Comparison of ENCODE assay signal across 8 cellular contexts in genomic region chr10:76547352-76547972, GRCh38.
DNase-seq lines count a peak whose midpoint lies in the region; ATAC-seq, FAIRE-seq and TF ChIP-seq lines count a peak whose summit lies in the region.

No MANE protein-coding gene starts in this region.

- H3K4me2 ChIP-seq in hepatocyte: peak overlapping the region; percentile 36
- peak overlapping the region; percentile 58 for H3K4me2 ChIP-seq in skeletal muscle satellite cell (ENCODE audit: low read length)

- peak overlapping the region; percentile 65 for H3K27ac ChIP-seq in hepatocyte

- peak; percentile 15 for FAIRE-seq in H54 (lab: Jason Lieb, UNC)

- H3K4me3 ChIP-seq in astrocyte of the cerebellum (ENCODE audit: low read depth, low read length) (no peak overlapping the region), hepatocyte (no peak overlapping the region), skeletal muscle satellite cell (ENCODE audit: low read length) (no peak overlapping the region)

- H4K20me1 ChIP-seq in hepatocyte (ENCODE audit: insufficient read depth, poor library complexity, severe bottlenecking): no peaks in the 10 kb centered on the region

- H3K9me3 ChIP-seq in hepatocyte (ENCODE audit: low read depth) (no peaks in the 10 kb centered on the region), skeletal muscle satellite cell (replicated peaks; ENCODE audit: low read length) (no peaks in the 10 kb centered on the region)

- TF ChIP-seq POLR2A in H54 (IDR thresholded peaks at IDR 0.05; ENCODE audit: low read depth, low read length): no peak

- no peak overlapping the region for H2AFZ ChIP-seq in hepatocyte

- TF ChIP-seq CTCF in astrocyte of the cerebellum (IDR thresholded peaks at IDR 0.05; ENCODE audit: low read depth, low read length, missing control alignments) (peak; percentile 78), hepatocyte (IDR thresholded peaks at IDR 0.05; ENCODE audit: poor library complexity) (peak; percentile 89)

- no peak overlapping the region for H3K9ac ChIP-seq in skeletal muscle satellite cell (ENCODE audit: low read depth, low read length)

- in situ Hi-C loops in astrocyte of the cerebellum (cut with HindIII; ENCODE audit: low sequenced_read_pairs): no loop called here

- H3K4me1 ChIP-seq in hepatocyte (ENCODE audit: insufficient read depth): peaks cover 8% of the 10 kb centered on the region
- H3K4me1 ChIP-seq in skeletal muscle satellite cell (ENCODE audit: control insufficient read depth, insufficient read depth, low read length): peaks cover 23% of the 10 kb centered on the region

- H3K36me3 ChIP-seq in hepatocyte (replicated peaks; ENCODE audit: insufficient read depth, low read depth): no peaks in the 10 kb centered on the region
- H3K36me3 ChIP-seq in skeletal muscle satellite cell (ENCODE audit: insufficient read depth, low read length): no peaks in the 10 kb centered on the region

- H3K79me2 ChIP-seq in hepatocyte: no peaks in the 10 kb centered on the region

- H3K9me2 ChIP-seq in hepatocyte (replicated peaks; ENCODE audit: insufficient read depth): no peaks in the 10 kb centered on the region

- DNase-seq in Daoy (ENCODE audit: low read depth) (peak; percentile 68), H54 (ENCODE audit: insufficient read length, low spot score) (peak; percentile 29), NCI-H1092 (lab: John Stamatoyannopoulos, UW) (peak; percentile 83), SK-N-DZ (ENCODE audit: low spot score) (peak; percentile 84), astrocyte of the cerebellum (ENCODE audit: low read depth) (peak; percentile 80), hepatocyte (ENCODE audit: low spot score) (peak; percentile 92)

- no peak for ATAC-seq in HG03095 (IDR thresholded peaks at IDR 0.05; ENCODE audit: unreplicated experiment)

- WGBS in hepatocyte (ENCODE audit: low lambda C conversion rate, missing lambda C conversion rate): 32% methylated on average over 11 of the region's 11 CpGs

- H3K27me3 ChIP-seq in hepatocyte (no peaks in the 10 kb centered on the region), skeletal muscle satellite cell (ENCODE audit: control insufficient read depth, insufficient read depth, low read length) (no peaks in the 10 kb centered on the region)

Comparison
In these comparisons a context has a peak if more than half of its experiments do, and no peak if none do; other contexts are left out.
1. DNase-seq: peak in every context shown above with its lines; median percentile 92 in hepatocyte; 84 in SK-N-DZ; 83 in NCI-H1092; 80 in astrocyte of the cerebellum; 68 in Daoy; 29 in H54.